In the genomic region with DNA sequence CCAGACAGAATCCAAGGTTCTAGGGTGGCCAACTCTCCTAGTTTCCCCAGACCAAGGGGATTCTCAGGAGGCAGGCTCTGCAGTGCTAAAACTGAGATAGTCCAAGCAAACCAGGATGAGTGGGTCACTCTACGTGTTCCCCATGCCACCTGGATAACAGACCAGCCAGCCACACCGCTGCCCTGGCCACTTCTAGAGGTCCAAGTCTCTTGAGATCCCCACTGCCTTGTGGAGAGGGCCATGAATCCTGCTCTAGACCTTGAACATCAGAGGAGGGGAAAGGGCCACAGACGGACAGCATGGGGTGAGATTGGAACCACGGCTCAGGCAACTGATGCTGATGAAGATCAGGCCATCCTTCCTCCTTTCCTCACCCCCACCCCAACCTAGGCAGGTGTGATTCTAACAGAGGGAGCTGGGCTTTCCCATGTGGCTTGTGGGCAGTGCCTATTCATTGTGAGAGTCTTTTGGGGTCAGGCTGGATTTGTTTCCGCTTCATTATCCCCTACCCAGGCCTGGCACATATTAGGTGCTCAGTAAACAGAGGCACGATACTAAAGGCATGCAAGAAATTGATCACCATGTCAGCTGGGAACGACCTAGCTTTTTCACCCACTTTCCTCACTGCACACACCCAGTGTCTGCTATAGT, we compare ENCODE assay signal across 13 cellular contexts. TPM values are rescaled to one million over a fixed set of nuclear protein-coding genes. Genes with fewer than 3 reads are reported as not detected.
DNase-seq lines count a peak whose midpoint lies in the region; ATAC-seq and TF ChIP-seq lines count a peak whose summit lies in the region.
"Had no signal": no experiment of that assay in that cellular context is flagged by ENCODE, and none has a peak within 500 bp of the region (broad histone marks: within the 10 kb centered on the region; RNA-seq: fewer than 3 reads in every experiment).

No MANE protein-coding gene starts in this region.

- peak; percentile 75 to 77 for ATAC-seq in activated CD4-positive, CD25-positive, alpha-beta regulatory T cell treated with anti-CD3 and anti-CD28 coated beads, Interleukin-2, amount 50 U/mL, for 24 hours
- ATAC-seq in GM19452 (IDR thresholded peaks at IDR 0.05; ENCODE audit: unreplicated experiment) (peak; percentile 70), HG03175 (IDR thresholded peaks at IDR 0.05; ENCODE audit: unreplicated experiment) (peak; percentile 65), gastrocnemius medialis (no peak)

- DNase-seq in activated CD4-positive, CD25-positive, alpha-beta regulatory T cell (lab: John Stamatoyannopoulos, UW), result no peak
- DNase-seq in stimulated activated CD4-positive, alpha-beta T cell treated with anti-CD3 and anti-CD28 coated beads, Interleukin-2, amount 100 ng/mL, for 48 hours, result peak; percentile 4 to 23
- DNase-seq in NCI-H2029 treated with DMSO at 0.1 percent for 48 hours (lab: John Stamatoyannopoulos, UW) (no peak), MM.1S (no peak), gastrocnemius medialis (no peak)
- DNase-seq: effector CD8-positive, alpha-beta T cell had no signal

- H3K9me2 ChIP-seq in MM.1S (replicated peaks; ENCODE audit: insufficient read depth, low read length), result no peaks in the 10 kb centered on the region

- TF ChIP-seq CTCF in MM.1S (IDR thresholded peaks at IDR 0.05; ENCODE audit: low read length) (no peak), gastrocnemius medialis (IDR thresholded peaks at IDR 0.05 in 4 of 5, conservative IDR thresholded peaks at IDR 0.05 in 1 of 5) (no peak)

- H3K9me3 ChIP-seq in MM.1S (replicated peaks; ENCODE audit: insufficient read depth, low read length) (no peaks in the 10 kb centered on the region), gastrocnemius medialis (no peaks in the 10 kb centered on the region)
- H3K9me3 ChIP-seq: thoracic aorta had no signal

- TF ChIP-seq POLR2A in gastrocnemius medialis (IDR thresholded peaks at IDR 0.05), result no peak

- no peak overlapping the region for H3K4me2 ChIP-seq in MM.1S (ENCODE audit: low read depth, low read length)

- in situ Hi-C loops in gastrocnemius medialis (cut with MboI; ENCODE audit: low sequenced_read_pairs in 4 of 4), result no loop called here

- no peak overlapping the region for H2AFZ ChIP-seq in MM.1S (ENCODE audit: low read length)

- H3K27me3 ChIP-seq in MM.1S (replicated peaks; ENCODE audit: insufficient read depth, low read length), result no peaks in the 10 kb centered on the region
- H3K27me3 ChIP-seq in gastrocnemius medialis, result no peaks in the 10 kb centered on the region

- intact Hi-C loops in gastrocnemius medialis (cut with DNase I; ENCODE audit: low total_unique reads), result loop anchor here (10.0 kb wide), 1 partner anchor 79 kb away; no protein-coding TSS in a partner anchor

- H3K4me1 ChIP-seq in MM.1S (ENCODE audit: low read length) (no peaks in the 10 kb centered on the region), gastrocnemius medialis (no peaks in the 10 kb centered on the region)

- H3K27ac ChIP-seq in MM.1S (ENCODE audit: low read length) (no peak overlapping the region), gastrocnemius medialis (no peak overlapping the region)
- H3K27ac ChIP-seq: 22Rv1, thoracic aorta had no signal

- H3F3A ChIP-seq in MM.1S (ENCODE audit: insufficient read depth, low read length), result no peaks in the 10 kb centered on the region

- H4K20me1 ChIP-seq in MM.1S (ENCODE audit: insufficient read depth, low read length), result no peaks in the 10 kb centered on the region

- H3K36me3 ChIP-seq in MM.1S (replicated peaks; ENCODE audit: insufficient read depth, low read length) (no peaks in the 10 kb centered on the region), gastrocnemius medialis (no peaks in the 10 kb centered on the region)
- H3K36me3 ChIP-seq: thoracic aorta had no signal

- H3K9ac ChIP-seq in MM.1S (ENCODE audit: low read length), result no peak overlapping the region

- no peak overlapping the region for H3K4me3 ChIP-seq in MM.1S (ENCODE audit: low read length)
- no peak overlapping the region for H3K4me3 ChIP-seq in gastrocnemius medialis
- H3K4me3 ChIP-seq: thoracic aorta had no signal

- H3K79me2 ChIP-seq in MM.1S (ENCODE audit: low read length), result no peaks in the 10 kb centered on the region

RNA-seq across cellular contexts. Expression of a gene that starts 16.8 kb away (rescaled TPM):
- not detected for total RNA-seq in gastrocnemius medialis
- total RNA-seq: activated CD8-positive, alpha-beta memory T cell treated with anti-CD3 and anti-CD28 coated beads for 36 hours; pulmonary artery endothelial cell had no signal

RNA-seq across cellular contexts. Expression of a gene that starts 41.6 kb away (rescaled TPM):
- 1 to 10 TPM; 2.3 to 9.1 (median 5.1) TPM for total RNA-seq in gastrocnemius medialis

Comparison
In these comparisons a context has a peak if more than half of its experiments do, and no peak if none do; other contexts are left out.
1. ATAC-seq: peak in activated CD4-positive, CD25-positive, alpha-beta regulatory T cell treated with anti-CD3 and anti-CD28 coated beads, Interleukin-2, amount 50 U/mL, for 24 hours (2 of 2), GM19452 (single experiment) and HG03175 (single experiment); none in gastrocnemius medialis (0 of 2).
2. DNase-seq: peak in stimulated activated CD4-positive, alpha-beta T cell treated with anti-CD3 and anti-CD28 coated beads, Interleukin-2, amount 100 ng/mL, for 48 hours (2 of 2); none in activated CD4-positive, CD25-positive, alpha-beta regulatory T cell (0 of 4), NCI-H2029 treated with DMSO at 0.1 percent for 48 hours (single experiment), MM.1S (single experiment) and gastrocnemius medialis (0 of 2).